In the genomic region with DNA sequence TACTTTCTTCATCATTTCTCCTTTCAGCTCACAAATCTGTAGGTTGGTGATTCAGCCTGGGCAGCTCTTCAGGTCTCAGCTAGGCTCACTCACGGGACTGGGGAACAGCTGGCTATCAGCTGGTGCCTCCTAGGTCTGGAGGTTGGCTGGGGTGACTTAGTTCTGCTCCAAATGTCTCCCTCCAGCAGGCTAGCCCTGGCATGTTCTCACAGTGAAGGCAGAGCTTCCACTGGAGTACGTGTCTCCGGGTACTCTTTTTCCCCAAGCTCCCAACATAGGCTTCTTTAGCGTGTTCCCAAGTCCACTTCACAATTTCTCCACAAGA, we compare ENCODE assay signal across 1 cellular context.
TF ChIP-seq lines count a peak whose summit lies in the region.

No MANE protein-coding gene starts in this region.

TF ChIP-seq in IMR-90, 13 proteins besides CTCF, POLR2A, EP300 and RAD21:
- TF ChIP-seq BHLHE40 (IDR thresholded peaks at IDR 0.05; ENCODE audit: low read depth, low read length) (peak; percentile 96), MAFK (IDR thresholded peaks at IDR 0.05; ENCODE audit: low read depth, low read length) (no peak)
